1 cellular context compared by ENCODE assay signal in the genomic region with DNA sequence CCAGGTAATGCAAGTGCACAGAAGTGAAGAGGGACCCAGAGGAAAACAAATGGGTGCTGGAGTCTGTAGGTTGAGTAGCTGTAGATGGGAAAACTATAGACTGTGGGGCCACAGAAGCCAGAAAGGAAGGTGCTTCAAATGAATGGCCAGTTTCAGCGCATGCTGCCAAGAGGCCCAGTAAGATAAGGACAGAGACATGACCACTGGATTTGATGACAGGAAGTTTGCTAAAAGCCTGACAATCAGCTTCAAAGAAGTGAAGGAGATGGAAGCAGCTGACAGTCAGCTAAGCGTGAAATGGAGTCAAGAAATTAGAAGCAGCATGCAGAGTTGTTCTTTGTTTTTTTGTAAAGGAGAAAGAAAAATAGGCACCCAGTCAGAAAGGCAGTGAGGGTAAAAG.
TF ChIP-seq lines count a peak whose summit lies in the region.

No MANE protein-coding gene starts in this region.

TF ChIP-seq in GM12878, 131 proteins besides CTCF, POLR2A, EP300 and RAD21:
- TF ChIP-seq FOXK2 (IDR thresholded peaks at IDR 0.05) (no peak), TARDBP (IDR thresholded peaks at IDR 0.05; ENCODE audit: borderline replicate concordance) (no peak), ZNF217 (IDR thresholded peaks at IDR 0.05) (no peak), ATF7 (IDR thresholded peaks at IDR 0.05; ENCODE audit: low read depth) (no peak), ZSCAN29 (IDR thresholded peaks at IDR 0.05) (no peak), PAX5 (IDR thresholded peaks at IDR 0.05; ENCODE audit: borderline replicate concordance, low read depth, low read length) (no peak), JUND (IDR thresholded peaks at IDR 0.05; ENCODE audit: low read depth, low read length) (no peak), SMC3 (IDR thresholded peaks at IDR 0.05; ENCODE audit: borderline replicate concordance, low read length) (no peak), IKZF1 (conservative IDR thresholded peaks at IDR 0.05) (no peak)
- TF ChIP-seq, protein P1, sequence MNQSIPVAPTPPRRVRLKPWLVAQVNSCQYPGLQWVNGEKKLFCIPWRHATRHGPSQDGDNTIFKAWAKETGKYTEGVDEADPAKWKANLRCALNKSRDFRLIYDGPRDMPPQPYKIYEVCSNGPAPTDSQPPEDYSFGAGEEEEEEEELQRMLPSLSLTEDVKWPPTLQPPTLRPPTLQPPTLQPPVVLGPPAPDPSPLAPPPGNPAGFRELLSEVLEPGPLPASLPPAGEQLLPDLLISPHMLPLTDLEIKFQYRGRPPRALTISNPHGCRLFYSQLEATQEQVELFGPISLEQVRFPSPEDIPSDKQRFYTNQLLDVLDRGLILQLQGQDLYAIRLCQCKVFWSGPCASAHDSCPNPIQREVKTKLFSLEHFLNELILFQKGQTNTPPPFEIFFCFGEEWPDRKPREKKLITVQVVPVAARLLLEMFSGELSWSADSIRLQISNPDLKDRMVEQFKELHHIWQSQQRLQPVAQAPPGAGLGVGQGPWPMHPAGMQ (IDR thresholded peaks at IDR 0.05; ENCODE audit: borderline replicate concordance), result no peak
- TF ChIP-seq, protein P2, sequence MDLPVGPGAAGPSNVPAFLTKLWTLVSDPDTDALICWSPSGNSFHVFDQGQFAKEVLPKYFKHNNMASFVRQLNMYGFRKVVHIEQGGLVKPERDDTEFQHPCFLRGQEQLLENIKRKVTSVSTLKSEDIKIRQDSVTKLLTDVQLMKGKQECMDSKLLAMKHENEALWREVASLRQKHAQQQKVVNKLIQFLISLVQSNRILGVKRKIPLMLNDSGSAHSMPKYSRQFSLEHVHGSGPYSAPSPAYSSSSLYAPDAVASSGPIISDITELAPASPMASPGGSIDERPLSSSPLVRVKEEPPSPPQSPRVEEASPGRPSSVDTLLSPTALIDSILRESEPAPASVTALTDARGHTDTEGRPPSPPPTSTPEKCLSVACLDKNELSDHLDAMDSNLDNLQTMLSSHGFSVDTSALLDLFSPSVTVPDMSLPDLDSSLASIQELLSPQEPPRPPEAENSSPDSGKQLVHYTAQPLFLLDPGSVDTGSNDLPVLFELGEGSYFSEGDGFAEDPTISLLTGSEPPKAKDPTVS (IDR thresholded peaks at IDR 0.05; ENCODE audit: low read depth, low read length), result no peak
